ENCODE assay signal across 16 cellular contexts in the genomic region with DNA sequence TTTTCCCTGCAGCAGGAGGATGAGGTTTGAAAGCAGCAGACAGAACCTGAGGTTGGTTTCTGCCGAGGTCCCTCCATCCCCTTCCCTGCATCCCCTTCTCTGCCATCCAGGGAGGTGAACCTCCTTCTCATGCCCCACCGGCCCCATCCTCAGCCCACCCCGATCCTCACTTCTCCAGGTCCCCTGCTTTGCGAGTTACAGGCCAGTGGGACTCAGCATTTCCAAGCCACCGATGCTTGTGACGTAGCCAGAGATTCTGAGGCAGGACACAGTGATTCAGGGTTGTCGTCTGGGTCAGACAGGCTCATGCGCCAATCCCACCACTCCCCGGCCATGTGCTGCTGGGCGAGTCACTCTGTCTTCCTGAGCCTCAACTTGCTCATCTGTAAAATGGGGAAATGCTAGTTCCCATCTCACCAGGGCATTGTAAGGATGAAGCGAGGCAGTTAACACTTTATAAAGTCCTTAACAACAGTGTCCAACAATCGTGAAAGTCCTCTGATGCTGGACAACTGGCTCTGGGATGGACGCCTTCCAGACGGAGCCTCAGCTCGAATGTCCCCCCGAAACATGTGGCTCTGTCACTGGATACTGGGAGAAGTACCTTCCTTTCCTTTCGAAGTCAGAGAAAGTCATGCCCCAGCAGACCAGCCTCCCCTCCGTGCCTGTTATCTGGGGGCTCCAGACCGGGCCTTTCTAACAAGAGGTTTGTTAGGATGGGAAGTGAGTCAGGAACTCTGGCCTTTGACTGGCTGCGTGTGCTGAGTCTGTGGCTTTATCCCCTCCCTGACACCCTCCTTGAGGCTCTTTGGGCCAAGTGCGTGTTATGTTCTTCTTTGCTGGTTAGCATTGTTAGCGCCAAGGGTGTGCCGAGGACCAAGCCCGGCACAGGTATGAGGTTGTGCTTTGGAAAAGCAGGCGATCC. TPM values are rescaled to one million over a fixed set of nuclear protein-coding genes. Genes with fewer than 3 reads are reported as not detected.
DNase-seq lines count a peak whose midpoint lies in the region; ATAC-seq and TF ChIP-seq lines count a peak whose summit lies in the region.
"Had no signal": no experiment of that assay in that cellular context is flagged by ENCODE, and none has a peak within 500 bp of the region (broad histone marks: within the 10 kb centered on the region; RNA-seq: fewer than 3 reads in every experiment).

No MANE protein-coding gene starts in this region.

- POLR2A ChIA-PET in HEK293 (lab: Yijun Ruan, JAX) (no interaction called here), WTC11 (lab: Charles Lee) (no interaction called here)

- H3K36me3 ChIP-seq in HEK293 (ENCODE audit: control insufficient read depth in 2 of 2, insufficient read depth in 1 of 2, low read length in 2 of 2) (no peaks in the 10 kb centered on the region), gastrocnemius medialis (no peaks in the 10 kb centered on the region)

- ATAC-seq in WTC11 (no peak), gastrocnemius medialis (no peak), HG03135 (IDR thresholded peaks at IDR 0.05; ENCODE audit: unreplicated experiment) (no peak)
- ATAC-seq: A549, GM12878, Right ventricle myocardium inferior had no signal

- no peak overlapping the region for H3K4me3 ChIP-seq in HEK293 (ENCODE audit: low read depth, low read length)
- no peak overlapping the region for H3K4me3 ChIP-seq in gastrocnemius medialis
- H3K4me3 ChIP-seq: A549, GM12878 had no signal

- H3K4me3 Mint-ChIP-seq in WTC11 = no peak overlapping the region

- TF ChIP-seq POLR2A in gastrocnemius medialis (IDR thresholded peaks at IDR 0.05) = no peak

- H3K27ac ChIP-seq in HEK293 (ENCODE audit: extremely low read depth, low read depth, low read length) (no peak overlapping the region), gastrocnemius medialis (peak overlapping the region; percentile 90 to 96 (median 92))
- H3K27ac ChIP-seq: A549, HL-60 had no signal

- peaks cover 7% of the 10 kb centered on the region for H3K9me3 Mint-ChIP-seq in WTC11

- H3K4me1 Mint-ChIP-seq in WTC11 = no peaks in the 10 kb centered on the region

- H3K27me3 ChIP-seq in gastrocnemius medialis = no peaks in the 10 kb centered on the region

- H3K27ac Mint-ChIP-seq in WTC11 = no peak overlapping the region

- H3K4me1 ChIP-seq in HEK293 (ENCODE audit: control insufficient read depth, insufficient read depth, low read length) (no peaks in the 10 kb centered on the region), gastrocnemius medialis (peaks cover 40 to 50% of the 10 kb centered on the region in 2 donors)
- H3K4me1 ChIP-seq: A549 had no signal

- H3K9me3 ChIP-seq in HEK293 (ENCODE audit: control insufficient read depth, insufficient read depth, low read depth, low read length) (no peaks in the 10 kb centered on the region), gastrocnemius medialis (no peaks in the 10 kb centered on the region)
- H3K9me3 ChIP-seq: A549 had no signal

- CTCF ChIA-PET in HEK293 (lab: Yijun Ruan, JAX) (no interaction called here), WTC11 (lab: Charles Lee) (no interaction called here)

- no peak for TF ChIP-seq CTCF in HEK293 (tag by site-specific recombination; IDR thresholded peaks at IDR 0.05)
- no peak for TF ChIP-seq CTCF in WTC11 (IDR thresholded peaks at IDR 0.05)
- no peak for TF ChIP-seq CTCF in gastrocnemius medialis (IDR thresholded peaks at IDR 0.05 in 4 of 5, conservative IDR thresholded peaks at IDR 0.05 in 1 of 5)

- intact Hi-C loops in gastrocnemius medialis (cut with DNase I; ENCODE audit: low total_unique reads) = no loop called here

- H3K36me3 Mint-ChIP-seq in WTC11 = no peaks in the 10 kb centered on the region

- in situ Hi-C loops in gastrocnemius medialis (cut with MboI; ENCODE audit: low sequenced_read_pairs in 4 of 4) = no loop called here

- DNase-seq in WTC11 (ENCODE audit: low spot score) (no peak), iPS-NIHi7 (ENCODE audit: extremely low spot score) (peak; percentile 7), gastrocnemius medialis (peak in 1 of 2 donors; percentile 34), pons (ENCODE audit: low spot score) (no peak), activated gamma-delta T cell treated with Interleukin-2 at 50 U/mL for 16 hours (no peak)
- DNase-seq: Calu3, KG1, NCI-H1048, NCI-H1694 treated with DMSO at 0.1 percent for 48 hours, NCI-H69 had no signal

- H3K27me3 Mint-ChIP-seq in WTC11 (ENCODE audit: low read depth) = no peaks in the 10 kb centered on the region; the same call in 1 of the 2 replicates

TF ChIP-seq in HEK293, 187 proteins besides CTCF, POLR2A, EP300 and RAD21:
- TF ChIP-seq ZSCAN16 (tag by site-specific recombination; IDR thresholded peaks at IDR 0.05) (no peak), KLF1 (tag by site-specific recombination; IDR thresholded peaks at IDR 0.05) (0 out of 2 replicates have a peak, but pooled peaks have one; percentile 10)
- TF ChIP-seq, protein P1, sequence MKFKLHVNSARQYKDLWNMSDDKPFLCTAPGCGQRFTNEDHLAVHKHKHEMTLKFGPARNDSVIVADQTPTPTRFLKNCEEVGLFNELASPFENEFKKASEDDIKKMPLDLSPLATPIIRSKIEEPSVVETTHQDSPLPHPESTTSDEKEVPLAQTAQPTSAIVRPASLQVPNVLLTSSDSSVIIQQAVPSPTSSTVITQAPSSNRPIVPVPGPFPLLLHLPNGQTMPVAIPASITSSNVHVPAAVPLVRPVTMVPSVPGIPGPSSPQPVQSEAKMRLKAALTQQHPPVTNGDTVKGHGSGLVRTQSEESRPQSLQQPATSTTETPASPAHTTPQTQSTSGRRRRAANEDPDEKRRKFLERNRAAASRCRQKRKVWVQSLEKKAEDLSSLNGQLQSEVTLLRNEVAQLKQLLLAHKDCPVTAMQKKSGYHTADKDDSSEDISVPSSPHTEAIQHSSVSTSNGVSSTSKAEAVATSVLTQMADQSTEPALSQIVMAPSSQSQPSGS (tag by site-specific recombination; IDR thresholded peaks at IDR 0.05; ENCODE audit: low read depth) = no peak

TF ChIP-seq in WTC11, 78 proteins besides CTCF, POLR2A, EP300 and RAD21:
- TF ChIP-seq GABPB1 (CRISPR knock-in tag; IDR thresholded peaks at IDR 0.05) (no peak), ELF4 (CRISPR knock-in tag; IDR thresholded peaks at IDR 0.05; ENCODE audit: low read depth) (no peak), JAZF1 (CRISPR knock-in tag; IDR thresholded peaks at IDR 0.05) (no peak), GTF2I (CRISPR knock-in tag; conservative IDR thresholded peaks at IDR 0.05) (0 out of 2 replicates have a peak, but pooled peaks have one; percentile 14), TEAD1 (CRISPR knock-in tag; IDR thresholded peaks at IDR 0.05) (no peak)
- TF ChIP-seq, protein P1 (CRISPR knock-in tag; IDR thresholded peaks at IDR 0.05; ENCODE audit: borderline replicate concordance, low read depth) = no peak
- TF ChIP-seq, protein P2, sequence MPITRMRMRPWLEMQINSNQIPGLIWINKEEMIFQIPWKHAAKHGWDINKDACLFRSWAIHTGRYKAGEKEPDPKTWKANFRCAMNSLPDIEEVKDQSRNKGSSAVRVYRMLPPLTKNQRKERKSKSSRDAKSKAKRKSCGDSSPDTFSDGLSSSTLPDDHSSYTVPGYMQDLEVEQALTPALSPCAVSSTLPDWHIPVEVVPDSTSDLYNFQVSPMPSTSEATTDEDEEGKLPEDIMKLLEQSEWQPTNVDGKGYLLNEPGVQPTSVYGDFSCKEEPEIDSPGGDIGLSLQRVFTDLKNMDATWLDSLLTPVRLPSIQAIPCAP (CRISPR knock-in tag; IDR thresholded peaks at IDR 0.05) = no peak

RNA-seq across cellular contexts. Expression of a gene that starts 21.9 kb away (rescaled TPM):
- total RNA-seq in WTC11 (2021) = 2.1 to 2.4 TPM (median 2.3 TPM) in 3 replicates
- total RNA-seq in gastrocnemius medialis = 1 to 10 TPM in 3 of 4 donors, under 1 TPM in 1; 0.85 to 5.8 (median 1.5) TPM
- total RNA-seq: GM12878 had no signal

RNA-seq across cellular contexts. Expression of a gene that starts 43.0 kb away (rescaled TPM):
- total RNA-seq in WTC11 (2021) (28.5 to 29.6 TPM (median 28.7 TPM) in 3 replicates), gastrocnemius medialis (10 to 100 TPM; 12.8 to 23.1 (median 18.3) TPM)

RNA-seq across cellular contexts. Expression of a gene that starts 53.7 kb away (rescaled TPM):
- total RNA-seq in WTC11 (2021) = 9.3 to 12.5 TPM (median 10.7 TPM) in 3 replicates
- total RNA-seq in gastrocnemius medialis = 10 to 100 TPM; 15.1 to 27.5 (median 27.4) TPM
